Comparison of ENCODE assay signal across 8 cellular contexts in the genomic region with DNA sequence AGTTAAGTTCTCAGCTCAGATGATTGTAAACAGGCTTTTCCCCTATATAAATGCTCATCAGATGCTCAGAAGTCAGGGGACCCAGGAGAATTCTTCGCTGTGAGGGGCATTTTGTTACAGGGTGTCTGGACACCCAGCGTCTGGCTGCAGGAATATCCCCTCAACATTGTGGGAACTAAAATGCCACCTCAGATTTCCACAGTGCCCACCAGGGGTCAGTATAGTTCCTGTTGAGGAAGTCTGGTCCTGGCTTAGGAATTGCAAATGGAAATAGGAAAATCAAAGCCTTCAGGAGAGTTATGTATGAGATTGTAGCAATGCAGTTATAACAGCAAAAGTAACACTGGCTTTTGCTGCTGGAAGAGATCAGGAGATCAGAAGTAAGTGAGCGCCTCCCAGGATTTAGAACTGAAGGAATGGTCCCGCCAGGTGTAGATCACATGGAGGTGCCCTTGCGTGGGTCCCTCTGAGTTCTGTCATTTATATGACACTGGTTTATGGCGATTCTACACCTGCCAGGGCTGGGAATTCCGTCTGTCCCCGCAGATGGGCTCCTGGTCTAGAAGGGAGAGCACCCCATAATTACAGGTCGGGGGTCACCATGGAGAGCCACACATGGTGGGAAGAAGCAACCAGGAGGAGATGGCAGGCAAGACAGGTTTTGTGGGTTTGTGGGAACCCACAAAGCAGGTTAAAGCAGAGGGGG. TPM values are rescaled to one million over a fixed set of nuclear protein-coding genes. Genes with fewer than 3 reads are reported as not detected.
DNase-seq lines count a peak whose midpoint lies in the region; ATAC-seq and TF ChIP-seq lines count a peak whose summit lies in the region.

No MANE protein-coding gene starts in this region.

- no peak overlapping the region for H3K4me3 Mint-ChIP-seq in activated naive CD8-positive, alpha-beta T cell treated with anti-CD3 and anti-CD28 coated beads, Interleukin-2, amount 50 U/mL, for 24 hours

- no peaks in the 10 kb centered on the region for H3K4me1 Mint-ChIP-seq in activated naive CD8-positive, alpha-beta T cell treated with anti-CD3 and anti-CD28 coated beads, Interleukin-2, amount 50 U/mL, for 24 hours

- no peaks in the 10 kb centered on the region for H3K9me3 ChIP-seq in heart right ventricle
- H3K9me3 ChIP-seq in psoas muscle = no peaks in the 10 kb centered on the region

- H3K36me3 ChIP-seq in heart right ventricle (peaks cover 0 to 14% (median 0%) of the 10 kb centered on the region in 9 donors), psoas muscle (ENCODE audit: insufficient read depth in 1 of 2, low read depth in 1 of 2) (no peaks in the 10 kb centered on the region)

- H3K36me3 Mint-ChIP-seq in activated naive CD8-positive, alpha-beta T cell treated with anti-CD3 and anti-CD28 coated beads, Interleukin-2, amount 50 U/mL, for 24 hours (ENCODE audit: low read depth) = no peaks in the 10 kb centered on the region

- H3K27me3 ChIP-seq in heart right ventricle (no peaks in the 10 kb centered on the region), psoas muscle (ENCODE audit: insufficient read depth in 3 of 3, low read length in 2 of 3) (no peaks in the 10 kb centered on the region)

- H3K4me3 ChIP-seq in heart right ventricle = no peak overlapping the region
- no peak overlapping the region for H3K4me3 ChIP-seq in psoas muscle

- H3K27ac ChIP-seq in heart right ventricle (no peak overlapping the region), psoas muscle (no peak overlapping the region)

- intact Hi-C loops in heart right ventricle (cut with DNase I) (loop anchor here in 6 of 10 donors (1.0 to 10.0 kb wide), 6 partner anchors 133 to 1264 kb away; no protein-coding TSS in a partner anchor), psoas muscle (cut with DNase I) (loop anchor here (2.0 to 10.0 kb wide), 4 partner anchors 356 to 1323 kb away; no protein-coding TSS in a partner anchor)

- DNase-seq in CD1c-positive myeloid dendritic cell (ENCODE audit: extremely low spot score) = peak; percentile 64
- DNase-seq in GM19238 (ENCODE audit: insufficient read length, low spot score) = peak; percentile 23
- DNase-seq in NCI-H460 (ENCODE audit: extremely low read depth, low read depth) = peak; percentile 79
- peak; percentile 30 for DNase-seq in activated naive CD8-positive, alpha-beta T cell treated with anti-CD3 and anti-CD28 coated beads, Interleukin-2, amount 50 U/mL, for 24 hours
- peak in 1 of 2 donors; percentile 67 for DNase-seq in heart right ventricle
- DNase-seq in psoas muscle = peak in 1 of 2 donors; percentile 47
- no peak for DNase-seq in effector CD8-positive, alpha-beta T cell (lab: John Stamatoyannopoulos, UW)

- TF ChIP-seq CTCF in heart right ventricle (IDR thresholded peaks at IDR 0.05) = peak; percentile 51 to 87 (median 82)
- peak; percentile 83 for TF ChIP-seq CTCF in psoas muscle (IDR thresholded peaks at IDR 0.05)

- peaks cover 0 to 7% (median 0%) of the 10 kb centered on the region in 9 donors for H3K4me1 ChIP-seq in heart right ventricle
- H3K4me1 ChIP-seq in psoas muscle = no peaks in the 10 kb centered on the region

- H3K27me3 Mint-ChIP-seq in activated naive CD8-positive, alpha-beta T cell treated with anti-CD3 and anti-CD28 coated beads, Interleukin-2, amount 50 U/mL, for 24 hours = peaks cover 2% of the 10 kb centered on the region

- 75 to 81% methylated on average over 9 of the region's 9 CpGs for WGBS in heart right ventricle, 2 donors
- 73 to 75% (median 74%) methylated on average over 9 of the region's 9 CpGs for WGBS in psoas muscle, 3 donors

- no peak overlapping the region for H3K27ac Mint-ChIP-seq in activated naive CD8-positive, alpha-beta T cell treated with anti-CD3 and anti-CD28 coated beads, Interleukin-2, amount 50 U/mL, for 24 hours

- no peaks in the 10 kb centered on the region for H3K9me3 Mint-ChIP-seq in activated naive CD8-positive, alpha-beta T cell treated with anti-CD3 and anti-CD28 coated beads, Interleukin-2, amount 50 U/mL, for 24 hours

- ATAC-seq in activated naive CD8-positive, alpha-beta T cell treated with anti-CD3 and anti-CD28 coated beads, Interleukin-2, amount 50 U/mL, for 24 hours = no peak
- ATAC-seq in heart right ventricle = peak in 6 of 8 donors; percentile 31 to 54 (median 43)
- ATAC-seq in psoas muscle = peak in 3 of 4 donors; percentile 52 to 68 (median 60)
- ATAC-seq in HG02798 (IDR thresholded peaks at IDR 0.05; ENCODE audit: poor library complexity, unreplicated experiment) = no peak

RNA-seq across cellular contexts. Expression of gene CTSL, which starts 47.1 kb away (rescaled TPM):
- 1,987 and 2,122 TPM in 2 replicates for total RNA-seq in NCI-H460 (2014; rRNA removed; shearing (Covaris generic))
- polyA plus RNA-seq in NCI-H460 (2014; cell fraction: nucleus; rRNA removed) = 1,711 and 2,151 TPM in 2 replicates
- 100 to 1,000 TPM; 109 to 189 (median 134) TPM for total RNA-seq in heart right ventricle
- 100 to 1,000 TPM in 1 of 2 donors, 10 to 100 TPM in 1; 75.8 to 150 TPM for polyA plus RNA-seq in heart right ventricle
- 10 to 100 TPM; 45.8 to 93.6 (median 73.8) TPM for total RNA-seq in psoas muscle
- 100 to 1,000 TPM in 1 of 3 donors, 10 to 100 TPM in 2; 73.4 to 995 (median 75.3) TPM for polyA plus RNA-seq in psoas muscle

Comparison
In these comparisons a context has a peak if more than half of its experiments do, and no peak if none do; other contexts are left out.
1. ATAC-seq: peak in heart right ventricle (6 of 8) and psoas muscle (3 of 4); none in activated naive CD8-positive, alpha-beta T cell treated with anti-CD3 and anti-CD28 coated beads, Interleukin-2, amount 50 U/mL, for 24 hours (single experiment) and HG02798 (single experiment).
2. RNA of gene CTSL, which starts 47.1 kb away (total RNA-seq): 1,987 to 2,122 TPM in NCI-H460; 109 to 189 TPM in heart right ventricle and 45.8 to 93.6 TPM in psoas muscle; every median in the first group is over 10 times any median in the second.